Comparison of ENCODE assay signal across 12 cellular contexts in the genomic region with DNA sequence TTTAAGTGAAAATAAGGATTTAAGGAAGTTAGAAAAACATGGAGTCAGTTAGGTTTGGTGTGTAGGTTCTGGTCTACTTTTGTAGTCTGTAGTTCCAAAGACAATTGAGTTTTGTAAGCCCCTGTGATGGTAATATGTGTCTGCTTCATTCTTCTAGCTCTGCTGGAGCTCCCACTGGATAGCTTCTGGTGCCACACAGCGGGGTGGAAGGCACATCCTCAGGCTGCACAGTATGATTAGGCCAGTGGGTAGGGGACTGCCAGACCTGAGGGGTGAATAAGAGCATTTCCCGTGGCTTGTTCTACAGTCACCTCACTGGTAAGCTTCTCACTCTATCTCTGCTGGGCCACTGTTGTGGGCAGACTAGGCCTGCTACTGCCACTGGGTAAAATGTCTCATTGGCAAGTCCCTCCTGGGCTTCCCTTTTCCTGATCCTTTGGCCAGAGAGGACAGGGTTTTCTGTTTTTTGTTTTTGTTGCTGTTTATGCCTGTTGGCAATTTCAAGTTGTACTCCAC. TPM values are rescaled to one million over a fixed set of nuclear protein-coding genes. Genes with fewer than 3 reads are reported as not detected.
A peak's percentile ranks its signal among the peaks of the same experiment; 100 is the strongest.
DNase-seq lines count a peak whose midpoint lies in the region; ATAC-seq and TF ChIP-seq lines count a peak whose summit lies in the region.
"Had no signal": no experiment of that assay in that cellular context is flagged by ENCODE, and none has a peak within 500 bp of the region (broad histone marks: within the 10 kb centered on the region; RNA-seq: fewer than 3 reads in every experiment).

No MANE protein-coding gene starts in this region.

- H3K4me3 ChIP-seq in uterus = no peak overlapping the region

- H3K27ac ChIP-seq in uterus = no peak overlapping the region
- H3K27ac ChIP-seq: KMS-11 had no signal

- no peak for TF ChIP-seq POLR2A in uterus (IDR thresholded peaks at IDR 0.05)

- H3K27me3 Mint-ChIP-seq in naive B cell = no peaks in the 10 kb centered on the region

- no peaks in the 10 kb centered on the region for H3K9me3 ChIP-seq in uterus

- DNase-seq in Daoy (ENCODE audit: low read depth) (peak; percentile 19), astrocyte of the hippocampus (ENCODE audit: low read depth, low spot score) (peak; percentile 44), naive B cell (no peak), uterus (no peak), Kasumi-1 (lab: John Stamatoyannopoulos, UW) (no peak), mucosa of gallbladder (ENCODE audit: low spot score) (no peak)
- no peak for DNase-seq in activated effector memory CD4-positive, alpha-beta T cell treated with Interleukin-2 at 50 U/mL for 16 hours
- DNase-seq: activated CD4-positive, alpha-beta T cell treated with anti-CD3 and anti-CD28 coated beads, Interleukin-2, amount 50 U/mL, for 4 hours; DMS 273 treated with DMSO at 0.1 percent for 48 hours; NCI-H2107 had no signal

- H3K36me3 Mint-ChIP-seq in naive B cell = peaks cover 0 to 19% of the 10 kb centered on the region in 2 donors

- H3K4me1 Mint-ChIP-seq in naive B cell = peaks cover 63 to 95% (median 93%) of the 10 kb centered on the region in 3 donors

- peak overlapping the region; percentile 21 to 95 (median 78) for H3K27ac Mint-ChIP-seq in naive B cell

- peaks cover 0 to 2% (median 0%) of the 10 kb centered on the region in 7 donors for H3K9me3 Mint-ChIP-seq in naive B cell

- peak; percentile 86 for ATAC-seq in HG02610 (IDR thresholded peaks at IDR 0.05; ENCODE audit: unreplicated experiment)
- ATAC-seq in naive B cell (ENCODE audit: low read depth in 2 of 2) = no peak

- no peaks in the 10 kb centered on the region for H3K36me3 ChIP-seq in uterus

- peak overlapping the region in 4 of 8 donors; percentile 0 to 57 (median 37) for H3K4me3 Mint-ChIP-seq in naive B cell

- H3K4me1 ChIP-seq in uterus = peaks cover 0 to 7% of the 10 kb centered on the region in 2 donors

- no peaks in the 10 kb centered on the region for H3K27me3 ChIP-seq in uterus

- intact Hi-C loops in uterus (cut with DNase I; ENCODE audit: low total_unique reads) = no loop called here

- no peak for TF ChIP-seq CTCF in uterus (IDR thresholded peaks at IDR 0.05)

RNA-seq across cellular contexts. Expression of a gene that starts 44.5 kb away (rescaled TPM):
- total RNA-seq in Daoy (2014; rRNA removed; shearing (Covaris generic)) = 5.7 and 10.5 TPM in 2 replicates
- 10 to 100 TPM; 13.4 to 32.9 (median 19.1) TPM for polyA plus RNA-seq in naive B cell (ENCODE audit: low read depth in 6 of 6)
- total RNA-seq in uterus (10 to 100 TPM; 14.1 to 62.4 (median 35.4) TPM), mucosa of gallbladder (52.8 TPM)

Comparison
In these comparisons a context has a peak if more than half of its experiments do, and no peak if none do; other contexts are left out.
1. DNase-seq: peak in Daoy (single experiment) and astrocyte of the hippocampus (single experiment); none in naive B cell (single experiment), uterus (0 of 2), activated effector memory CD4-positive, alpha-beta T cell treated with Interleukin-2 at 50 U/mL for 16 hours (single experiment), Kasumi-1 (0 of 2) and mucosa of gallbladder (single experiment).